Comparison of ENCODE assay signal across 9 cellular contexts in the genomic region with DNA sequence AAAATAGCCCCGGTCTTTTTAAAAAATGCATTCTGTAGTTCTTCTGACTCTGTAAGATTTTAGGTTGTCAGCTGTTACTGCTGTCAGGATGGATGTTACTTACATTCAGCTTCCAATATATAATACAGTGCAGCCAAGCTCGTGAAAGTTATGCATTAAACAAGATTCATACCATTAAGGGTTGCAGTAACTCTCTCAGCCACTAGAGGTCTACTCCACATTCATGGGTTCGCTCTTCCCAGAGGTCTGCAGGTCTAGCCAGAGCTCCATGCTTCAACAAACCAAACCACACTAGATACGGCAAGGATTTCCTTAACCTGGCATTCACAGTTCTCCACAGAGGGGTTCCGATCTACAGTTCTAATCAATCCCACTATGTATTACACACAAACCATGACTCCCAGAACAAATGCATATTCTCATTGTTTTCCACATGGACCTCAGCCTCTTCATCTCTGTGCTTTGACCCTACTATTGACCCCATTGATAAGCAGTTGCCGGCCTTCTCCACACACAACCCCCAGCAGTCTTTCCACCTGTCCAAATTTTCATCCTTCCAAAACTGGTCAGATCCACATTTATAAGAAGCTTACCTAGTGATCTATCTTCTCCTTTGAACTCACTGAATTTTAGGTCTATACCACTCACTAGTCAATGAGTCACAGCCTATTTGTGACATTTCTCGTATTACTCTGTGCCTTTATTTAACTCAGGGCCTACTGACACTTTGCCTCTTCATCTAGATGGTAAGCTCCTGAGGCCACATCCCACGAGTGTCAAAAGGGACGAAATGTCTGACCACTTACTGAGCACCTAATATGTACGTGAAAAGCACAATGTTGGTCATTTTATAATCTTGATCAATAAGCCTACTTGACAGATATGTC. TPM values are rescaled to one million over a fixed set of nuclear protein-coding genes. Genes with fewer than 3 reads are reported as not detected.
A peak's percentile ranks its signal among the peaks of the same experiment; 100 is the strongest.
DNase-seq lines count a peak whose midpoint lies in the region; ATAC-seq and TF ChIP-seq lines count a peak whose summit lies in the region.
"Had no signal": no experiment of that assay in that cellular context is flagged by ENCODE, and none has a peak within 500 bp of the region (broad histone marks: within the 10 kb centered on the region; RNA-seq: fewer than 3 reads in every experiment).

No MANE protein-coding gene starts in this region.

- DNase-seq in Caki2 (ENCODE audit: low read depth) (peak; percentile 10), GM23248 (peak; percentile 61), SJCRH30 (peak; percentile 51 to 80), fibroblast of the aortic adventitia (ENCODE audit: low read depth) (peak; percentile 55), spleen (no peak), T1000 (lab: John Stamatoyannopoulos, UW) (no peak)
- no peak for DNase-seq in activated CD4-positive, alpha-beta T cell treated with anti-CD3 and anti-CD28 coated beads, Interleukin-2, amount 50 U/mL, for 4 hours

- H3K27ac ChIP-seq in GM23248: no peak overlapping the region
- no peak overlapping the region for H3K27ac ChIP-seq in SJCRH30
- no peak overlapping the region for H3K27ac ChIP-seq in spleen
- H3K27ac ChIP-seq: neutrophil had no signal

- H3K4me3 ChIP-seq in GM23248 (no peak overlapping the region), SJCRH30 (no peak overlapping the region), fibroblast of the aortic adventitia (ENCODE audit: low read depth, low read length) (no peak overlapping the region), spleen (no peak overlapping the region)

- TF ChIP-seq POLR2A in spleen (IDR thresholded peaks at IDR 0.05): no peak

- no peak overlapping the region for H3K4me2 ChIP-seq in GM23248 (ENCODE audit: unreplicated experiment)

- peak; percentile 78 for TF ChIP-seq CTCF in fibroblast of the aortic adventitia (IDR thresholded peaks at IDR 0.05; ENCODE audit: insufficient read depth, low read length)
- peak in 9 of 11 experiments; percentile 29 to 64 (median 57) for TF ChIP-seq CTCF in spleen (IDR thresholded peaks at IDR 0.05 in 8 of 11, conservative IDR thresholded peaks at IDR 0.05 in 3 of 11)

- 84 to 85% methylated on average over 10 of the region's 10 CpGs for WGBS in GM23248 (ENCODE audit: low coverage in 1 of 2, low lambda C conversion rate in 2 of 2, missing lambda C conversion rate in 2 of 2), 2 experiments
- WGBS in spleen, 5 donors: 78 to 91% (median 86%) methylated on average over 10 of the region's 10 CpGs

- no peak overlapping the region for H2AFZ ChIP-seq in GM23248

- no peaks in the 10 kb centered on the region for H3F3A ChIP-seq in GM23248 (ENCODE audit: insufficient read depth)

- no peaks in the 10 kb centered on the region for H3K9me2 ChIP-seq in GM23248 (ENCODE audit: insufficient read depth)

- H3K9me3 ChIP-seq in GM23248 (ENCODE audit: low read depth): no peaks in the 10 kb centered on the region
- no peaks in the 10 kb centered on the region for H3K9me3 ChIP-seq in SJCRH30 (replicated peaks)
- H3K9me3 ChIP-seq in spleen: no peaks in the 10 kb centered on the region
- H3K9me3 ChIP-seq: neutrophil had no signal

- 0 out of 2 replicates have a peak, but pooled peaks cover 4% of the 10 kb centered on the region for H3K79me2 ChIP-seq in GM23248 (ENCODE audit: insufficient read depth)

- H3K4me1 ChIP-seq in GM23248 (ENCODE audit: insufficient read depth) (no peaks in the 10 kb centered on the region), SJCRH30 (no peaks in the 10 kb centered on the region; the same call in 1 of the 2 replicates), spleen (no peaks in the 10 kb centered on the region)

- in situ Hi-C loops in Caki2 (cut with HindIII; ENCODE audit: low pct_unique_long_range_greater_than_20kb, low sequenced_read_pairs) (no loop called here), GM23248 (cut with MboI) (no loop called here)

- H4K20me1 ChIP-seq in GM23248 (ENCODE audit: insufficient read depth): no peaks in the 10 kb centered on the region

- H3K27me3 ChIP-seq in GM23248 (replicated peaks; ENCODE audit: insufficient read depth): no peaks in the 10 kb centered on the region
- H3K27me3 ChIP-seq in SJCRH30: no peaks in the 10 kb centered on the region
- no peaks in the 10 kb centered on the region for H3K27me3 ChIP-seq in spleen (replicated peaks in 1 of 7)
- H3K27me3 ChIP-seq: neutrophil had no signal

- ATAC-seq in GM18502 (IDR thresholded peaks at IDR 0.05; ENCODE audit: poor library complexity, unreplicated experiment): no peak

- intact Hi-C loops in spleen (cut with DNase I; ENCODE audit: low total_unique reads): no loop called here

- H3K9ac ChIP-seq in GM23248: no peak overlapping the region

- H3K36me3 ChIP-seq in GM23248 (ENCODE audit: low read depth): no peaks in the 10 kb centered on the region
- no peaks in the 10 kb centered on the region; the same call in 1 of the 2 replicates for H3K36me3 ChIP-seq in SJCRH30
- H3K36me3 ChIP-seq in spleen: no peaks in the 10 kb centered on the region
- H3K36me3 ChIP-seq: neutrophil had no signal

RNA-seq across cellular contexts. Expression of a gene that starts 33.7 kb away (rescaled TPM):
- total RNA-seq in Caki2 (2014; rRNA removed; shearing (Covaris generic); ENCODE audit: low replicate concordance): 0.46 and 4.3 TPM in 2 replicates
- 8.0 and 13.2 TPM in 2 replicates for total RNA-seq in GM23248 (2014; rRNA removed; shearing (Covaris generic))
- polyA plus RNA-seq in GM23248 (2016; fragmentation: Nextera tagmentation; extraction: Ambion mirVana): 9.6 and 10.4 TPM in 2 replicates
- total RNA-seq in SJCRH30 (2014; rRNA removed; shearing (Covaris generic)): 19.2 and 28.6 TPM in 2 replicates
- total RNA-seq in fibroblast of the aortic adventitia (ENCODE audit: low replicate concordance): 4.0 and 11.0 TPM in 2 replicates
- 10 to 100 TPM; 31.7 to 54.7 (median 32.9) TPM for total RNA-seq in spleen
- 1 to 10 TPM; 1.3 to 1.7 (median 1.7) TPM for polyA plus RNA-seq in spleen

Comparison
In these comparisons a context has a peak if more than half of its experiments do, and no peak if none do; other contexts are left out.
1. DNase-seq: peak in Caki2 (single experiment), GM23248 (single experiment), SJCRH30 (2 of 2) and fibroblast of the aortic adventitia (single experiment); none in spleen (single experiment), T1000 (single experiment) and activated CD4-positive, alpha-beta T cell treated with anti-CD3 and anti-CD28 coated beads, Interleukin-2, amount 50 U/mL, for 4 hours (0 of 2).